Comparison of ENCODE assay signal across 24 cellular contexts in genomic region chr20:3243718-3244358, GRCh38.
"Had no signal": no experiment of that assay in that cellular context is flagged by ENCODE, and none has a peak within 500 bp of the region (broad histone marks: within the 10 kb centered on the region; RNA-seq: fewer than 3 reads in every experiment).

No MANE protein-coding gene starts in this region.

- H3K27me3 ChIP-seq: ascending aorta, body of pancreas had no signal

- H3K36me3 Mint-ChIP-seq: WTC11 had no signal

- H3K36me3 ChIP-seq: ascending aorta, Peyer's patch had no signal

- H3K27ac ChIP-seq: ascending aorta, body of pancreas, Peyer's patch had no signal

- DNase-seq: activated CD4-positive, alpha-beta T cell treated with anti-CD3 and anti-CD28 coated beads, Interleukin-2, amount 10 ng/mL, durations not matched to agents 24 days and 14 days; activated CD4-positive, alpha-beta T cell treated with anti-CD3 and anti-CD28 coated beads, Interleukin-2, amount 50 U/mL, for 48 hours; activated CD4-positive, CD25-positive, alpha-beta regulatory T cell treated with anti-CD3 and anti-CD28 coated beads, Interleukin-2, amount 50 U/mL, for 72 hours; activated CD8-positive, alpha-beta memory T cell treated with anti-CD3 and anti-CD28 coated beads, Interleukin-2, amount 10 ng/mL, durations not matched to agents 7 days and 5 days; activated effector memory CD4-positive, alpha-beta T cell treated with anti-CD3 and anti-CD28 coated beads, Interleukin-2, amount 50 U/mL, for 16 hours; activated naive CD4-positive, alpha-beta T cell treated with Interleukin-2 at 50 U/mL for 16 hours; activated naive CD8-positive, alpha-beta T cell treated with anti-CD3 and anti-CD28 coated beads, Interleukin-2, amount 50 U/mL, for 24 hours; activated T-cell treated with anti-CD3 and anti-CD28 coated beads, Interleukin-2, amount 50 U/mL, for 24 hours; amniotic stem cell; body of pancreas; central memory CD4-positive, alpha-beta T cell; KG1; NCI-H1092; NCI-H1930; NCI-H2171; NCI-H345; NCI-H524; SHP77 treated with DMSO at 0.1 percent for 48 hours had no signal

- H3K9me3 ChIP-seq: ascending aorta, body of pancreas, Peyer's patch had no signal

- H3K27ac Mint-ChIP-seq: activated CD4-positive, alpha-beta T cell treated with anti-CD3 and anti-CD28 coated beads, Interleukin-2, amount 10 ng/mL, durations not matched to agents 24 days and 14 days; activated CD8-positive, alpha-beta memory T cell treated with anti-CD3 and anti-CD28 coated beads, Interleukin-2, amount 10 ng/mL, durations not matched to agents 7 days and 5 days; activated T-cell treated with anti-CD3 and anti-CD28 coated beads, Interleukin-2, amount 50 U/mL, for 24 hours; activated T-helper 1 cell treated with anti-CD3 and anti-CD28 coated beads, Interleukin-12 subunit alpha, Interleukin-12 subunit beta, Interleukin-2, Interleukin-4 antibody, amounts not matched to agents 30 ng/mL and 10 ng/mL and 1 ng/mL, durations not matched to agents 14 hours and 24 hours and 36 hours; T-helper 1 cell treated with Interleukin-12 subunit alpha and Interleukin-12 subunit beta and Interleukin-4 antibody, amounts not matched to agents 30 μg/mL and 1 μg/mL, for 36 hours; WTC11 had no signal

- H3K4me3 ChIP-seq: ascending aorta, body of pancreas, Peyer's patch had no signal

- H3K4me3 Mint-ChIP-seq: activated CD4-positive, alpha-beta T cell treated with anti-CD3 and anti-CD28 coated beads, Interleukin-2, amount 10 ng/mL, durations not matched to agents 24 days and 14 days; activated CD8-positive, alpha-beta memory T cell treated with anti-CD3 and anti-CD28 coated beads, Interleukin-2, amount 10 ng/mL, durations not matched to agents 7 days and 5 days; activated naive CD8-positive, alpha-beta T cell treated with anti-CD3 and anti-CD28 coated beads, Interleukin-2, amount 50 U/mL, for 24 hours; activated T-cell treated with anti-CD3 and anti-CD28 coated beads, Interleukin-2, amount 50 U/mL, for 24 hours; activated T-helper 1 cell treated with anti-CD3 and anti-CD28 coated beads, Interleukin-12 subunit alpha, Interleukin-12 subunit beta, Interleukin-2, Interleukin-4 antibody, amounts not matched to agents 30 ng/mL and 10 ng/mL and 1 ng/mL, durations not matched to agents 14 hours and 24 hours and 36 hours; T-helper 1 cell treated with Interleukin-12 subunit alpha and Interleukin-12 subunit beta and Interleukin-4 antibody, amounts not matched to agents 30 μg/mL and 1 μg/mL, for 36 hours; WTC11 had no signal

- ATAC-seq: activated CD8-positive, alpha-beta memory T cell treated with anti-CD3 and anti-CD28 coated beads, Interleukin-2, amount 10 ng/mL, durations not matched to agents 7 days and 5 days; activated naive CD4-positive, alpha-beta T cell treated with anti-CD3 and anti-CD28 coated beads, Interleukin-2, amount 50 U/mL, for 72 hours; activated naive CD8-positive, alpha-beta T cell treated with anti-CD3 and anti-CD28 coated beads, Interleukin-2, amount 50 U/mL, for 24 hours; body of pancreas; WTC11 had no signal

- H3K9me3 Mint-ChIP-seq: activated CD4-positive, alpha-beta T cell treated with anti-CD3 and anti-CD28 coated beads, Interleukin-2, amount 10 ng/mL, durations not matched to agents 24 days and 14 days; activated naive CD4-positive, alpha-beta T cell treated with anti-CD3 and anti-CD28 coated beads, Interleukin-2, amount 50 U/mL, for 72 hours; activated naive CD8-positive, alpha-beta T cell treated with anti-CD3 and anti-CD28 coated beads, Interleukin-2, amount 50 U/mL, for 24 hours; activated T-cell treated with anti-CD3 and anti-CD28 coated beads, Interleukin-2, amount 50 U/mL, for 24 hours; activated T-helper 1 cell treated with anti-CD3 and anti-CD28 coated beads, Interleukin-12 subunit alpha, Interleukin-12 subunit beta, Interleukin-2, Interleukin-4 antibody, amounts not matched to agents 30 ng/mL and 10 ng/mL and 1 ng/mL, durations not matched to agents 14 hours and 24 hours and 36 hours; T-helper 1 cell treated with Interleukin-12 subunit alpha and Interleukin-12 subunit beta and Interleukin-4 antibody, amounts not matched to agents 30 μg/mL and 1 μg/mL, for 36 hours; WTC11 had no signal
